In genomic region chr4:6546681-6547447, GRCh38 we compare ENCODE assay signal across 1 cellular context.
TF ChIP-seq lines count a peak whose summit lies in the region.

No MANE protein-coding gene starts in this region.

TF ChIP-seq in HepG2, 621 proteins besides CTCF, POLR2A, EP300 and RAD21 (continued from another document and continues in another):
- TF ChIP-seq, protein P1, sequence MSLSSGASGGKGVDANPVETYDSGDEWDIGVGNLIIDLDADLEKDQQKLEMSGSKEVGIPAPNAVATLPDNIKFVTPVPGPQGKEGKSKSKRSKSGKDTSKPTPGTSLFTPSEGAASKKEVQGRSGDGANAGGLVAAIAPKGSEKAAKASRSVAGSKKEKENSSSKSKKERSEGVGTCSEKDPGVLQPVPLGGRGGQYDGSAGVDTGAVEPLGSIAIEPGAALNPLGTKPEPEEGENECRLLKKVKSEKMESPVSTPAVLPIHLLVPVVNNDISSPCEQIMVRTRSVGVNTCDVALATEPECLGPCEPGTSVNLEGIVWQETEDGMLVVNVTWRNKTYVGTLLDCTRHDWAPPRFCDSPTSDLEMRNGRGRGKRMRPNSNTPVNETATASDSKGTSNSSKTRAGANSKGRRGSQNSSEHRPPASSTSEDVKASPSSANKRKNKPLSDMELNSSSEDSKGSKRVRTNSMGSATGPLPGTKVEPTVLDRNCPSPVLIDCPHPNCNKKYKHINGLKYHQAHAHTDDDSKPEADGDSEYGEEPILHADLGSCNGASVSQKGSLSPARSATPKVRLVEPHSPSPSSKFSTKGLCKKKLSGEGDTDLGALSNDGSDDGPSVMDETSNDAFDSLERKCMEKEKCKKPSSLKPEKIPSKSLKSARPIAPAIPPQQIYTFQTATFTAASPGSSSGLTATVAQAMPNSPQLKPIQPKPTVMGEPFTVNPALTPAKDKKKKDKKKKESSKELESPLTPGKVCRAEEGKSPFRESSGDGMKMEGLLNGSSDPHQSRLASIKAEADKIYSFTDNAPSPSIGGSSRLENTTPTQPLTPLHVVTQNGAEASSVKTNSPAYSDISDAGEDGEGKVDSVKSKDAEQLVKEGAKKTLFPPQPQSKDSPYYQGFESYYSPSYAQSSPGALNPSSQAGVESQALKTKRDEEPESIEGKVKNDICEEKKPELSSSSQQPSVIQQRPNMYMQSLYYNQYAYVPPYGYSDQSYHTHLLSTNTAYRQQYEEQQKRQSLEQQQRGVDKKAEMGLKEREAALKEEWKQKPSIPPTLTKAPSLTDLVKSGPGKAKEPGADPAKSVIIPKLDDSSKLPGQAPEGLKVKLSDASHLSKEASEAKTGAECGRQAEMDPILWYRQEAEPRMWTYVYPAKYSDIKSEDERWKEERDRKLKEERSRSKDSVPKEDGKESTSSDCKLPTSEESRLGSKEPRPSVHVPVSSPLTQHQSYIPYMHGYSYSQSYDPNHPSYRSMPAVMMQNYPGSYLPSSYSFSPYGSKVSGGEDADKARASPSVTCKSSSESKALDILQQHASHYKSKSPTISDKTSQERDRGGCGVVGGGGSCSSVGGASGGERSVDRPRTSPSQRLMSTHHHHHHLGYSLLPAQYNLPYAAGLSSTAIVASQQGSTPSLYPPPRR (CRISPR knock-in tag; IDR thresholded peaks at IDR 0.05; ENCODE audit: borderline replicate concordance) = no peak
- TF ChIP-seq SSRP1 (CRISPR knock-in tag; IDR thresholded peaks at IDR 0.05) (no peak), NFKBIZ (CRISPR knock-in tag; IDR thresholded peaks at IDR 0.05) (peak; percentile 90), DDIT3 (CRISPR knock-in tag; IDR thresholded peaks at IDR 0.05) (no peak), SRF (IDR thresholded peaks at IDR 0.05; ENCODE audit: low read depth, low read length) (no peak), GABPB1 (CRISPR knock-in tag; IDR thresholded peaks at IDR 0.05) (peak; percentile 36; the same call in 1 of the 2 replicates), ZNF484 (CRISPR knock-in tag; IDR thresholded peaks at IDR 0.05; ENCODE audit: borderline replicate concordance, low read depth) (no peak), ZNF430 (CRISPR knock-in tag; IDR thresholded peaks at IDR 0.05) (peak; percentile 76; the same call in 1 of the 2 replicates), ZSCAN30 (CRISPR knock-in tag; IDR thresholded peaks at IDR 0.05) (no peak; the same call in 1 of the 2 replicates), ZNF329 (CRISPR knock-in tag; IDR thresholded peaks at IDR 0.05; ENCODE audit: low read depth) (0 out of 2 replicates have a peak, but pooled peaks have one; percentile 51), ZNF460 (CRISPR knock-in tag; IDR thresholded peaks at IDR 0.05; ENCODE audit: borderline replicate concordance) (no peak), TOE1 (CRISPR knock-in tag; IDR thresholded peaks at IDR 0.05) (0 out of 2 replicates have a peak, but pooled peaks have one; percentile 58), ZNF160 (CRISPR knock-in tag; IDR thresholded peaks at IDR 0.05) (peak; percentile 84), TBP (CRISPR knock-in tag; IDR thresholded peaks at IDR 0.05) (no peak), KDM3A (CRISPR knock-in tag; IDR thresholded peaks at IDR 0.05; ENCODE audit: low read depth) (no peak; the same call in 1 of the 2 replicates), EHMT2 (IDR thresholded peaks at IDR 0.05; ENCODE audit: borderline replicate concordance, low read depth, low read length) (peak; percentile 99), ZSCAN9 (CRISPR knock-in tag; IDR thresholded peaks at IDR 0.05; ENCODE audit: borderline replicate concordance) (peak; percentile 99), ZNF136 (CRISPR knock-in tag; IDR thresholded peaks at IDR 0.05; ENCODE audit: low read depth) (no peak), FOXA3 (CRISPR knock-in tag; IDR thresholded peaks at IDR 0.05) (peak; percentile 26; the same call in 1 of the 2 replicates), ZC3H4 (CRISPR knock-in tag; IDR thresholded peaks at IDR 0.05; ENCODE audit: borderline replicate concordance) (no peak), ATRX (CRISPR knock-in tag; IDR thresholded peaks at IDR 0.05; ENCODE audit: borderline replicate concordance) (no peak)
- TF ChIP-seq, protein P2, sequence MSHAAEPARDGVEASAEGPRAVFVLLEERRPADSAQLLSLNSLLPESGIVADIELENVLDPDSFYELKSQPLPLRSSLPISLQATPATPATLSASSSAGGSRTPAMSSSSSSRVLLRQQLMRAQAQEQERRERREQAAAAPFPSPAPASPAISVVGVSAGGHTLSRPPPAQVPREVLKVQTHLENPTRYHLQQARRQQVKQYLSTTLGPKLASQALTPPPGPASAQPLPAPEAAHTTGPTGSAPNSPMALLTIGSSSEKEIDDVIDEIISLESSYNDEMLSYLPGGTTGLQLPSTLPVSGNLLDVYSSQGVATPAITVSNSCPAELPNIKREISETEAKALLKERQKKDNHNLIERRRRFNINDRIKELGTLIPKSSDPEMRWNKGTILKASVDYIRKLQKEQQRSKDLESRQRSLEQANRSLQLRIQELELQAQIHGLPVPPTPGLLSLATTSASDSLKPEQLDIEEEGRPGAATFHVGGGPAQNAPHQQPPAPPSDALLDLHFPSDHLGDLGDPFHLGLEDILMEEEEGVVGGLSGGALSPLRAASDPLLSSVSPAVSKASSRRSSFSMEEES (CRISPR knock-in tag; IDR thresholded peaks at IDR 0.05) = peak; percentile 88
- TF ChIP-seq, protein P3, sequence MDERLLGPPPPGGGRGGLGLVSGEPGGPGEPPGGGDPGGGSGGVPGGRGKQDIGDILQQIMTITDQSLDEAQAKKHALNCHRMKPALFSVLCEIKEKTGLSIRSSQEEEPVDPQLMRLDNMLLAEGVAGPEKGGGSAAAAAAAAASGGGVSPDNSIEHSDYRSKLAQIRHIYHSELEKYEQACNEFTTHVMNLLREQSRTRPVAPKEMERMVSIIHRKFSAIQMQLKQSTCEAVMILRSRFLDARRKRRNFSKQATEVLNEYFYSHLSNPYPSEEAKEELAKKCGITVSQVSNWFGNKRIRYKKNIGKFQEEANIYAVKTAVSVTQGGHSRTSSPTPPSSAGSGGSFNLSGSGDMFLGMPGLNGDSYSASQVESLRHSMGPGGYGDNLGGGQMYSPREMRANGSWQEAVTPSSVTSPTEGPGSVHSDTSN (CRISPR knock-in tag; IDR thresholded peaks at IDR 0.05) = no peak
- TF ChIP-seq, protein P4, sequence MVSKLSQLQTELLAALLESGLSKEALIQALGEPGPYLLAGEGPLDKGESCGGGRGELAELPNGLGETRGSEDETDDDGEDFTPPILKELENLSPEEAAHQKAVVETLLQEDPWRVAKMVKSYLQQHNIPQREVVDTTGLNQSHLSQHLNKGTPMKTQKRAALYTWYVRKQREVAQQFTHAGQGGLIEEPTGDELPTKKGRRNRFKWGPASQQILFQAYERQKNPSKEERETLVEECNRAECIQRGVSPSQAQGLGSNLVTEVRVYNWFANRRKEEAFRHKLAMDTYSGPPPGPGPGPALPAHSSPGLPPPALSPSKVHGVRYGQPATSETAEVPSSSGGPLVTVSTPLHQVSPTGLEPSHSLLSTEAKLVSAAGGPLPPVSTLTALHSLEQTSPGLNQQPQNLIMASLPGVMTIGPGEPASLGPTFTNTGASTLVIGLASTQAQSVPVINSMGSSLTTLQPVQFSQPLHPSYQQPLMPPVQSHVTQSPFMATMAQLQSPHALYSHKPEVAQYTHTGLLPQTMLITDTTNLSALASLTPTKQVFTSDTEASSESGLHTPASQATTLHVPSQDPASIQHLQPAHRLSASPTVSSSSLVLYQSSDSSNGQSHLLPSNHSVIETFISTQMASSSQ (IDR thresholded peaks at IDR 0.05; ENCODE audit: low read depth) = no peak
- TF ChIP-seq, protein P4 (CRISPR knock-in tag; IDR thresholded peaks at IDR 0.05; ENCODE audit: borderline replicate concordance) = no peak
- TF ChIP-seq, protein P5, sequence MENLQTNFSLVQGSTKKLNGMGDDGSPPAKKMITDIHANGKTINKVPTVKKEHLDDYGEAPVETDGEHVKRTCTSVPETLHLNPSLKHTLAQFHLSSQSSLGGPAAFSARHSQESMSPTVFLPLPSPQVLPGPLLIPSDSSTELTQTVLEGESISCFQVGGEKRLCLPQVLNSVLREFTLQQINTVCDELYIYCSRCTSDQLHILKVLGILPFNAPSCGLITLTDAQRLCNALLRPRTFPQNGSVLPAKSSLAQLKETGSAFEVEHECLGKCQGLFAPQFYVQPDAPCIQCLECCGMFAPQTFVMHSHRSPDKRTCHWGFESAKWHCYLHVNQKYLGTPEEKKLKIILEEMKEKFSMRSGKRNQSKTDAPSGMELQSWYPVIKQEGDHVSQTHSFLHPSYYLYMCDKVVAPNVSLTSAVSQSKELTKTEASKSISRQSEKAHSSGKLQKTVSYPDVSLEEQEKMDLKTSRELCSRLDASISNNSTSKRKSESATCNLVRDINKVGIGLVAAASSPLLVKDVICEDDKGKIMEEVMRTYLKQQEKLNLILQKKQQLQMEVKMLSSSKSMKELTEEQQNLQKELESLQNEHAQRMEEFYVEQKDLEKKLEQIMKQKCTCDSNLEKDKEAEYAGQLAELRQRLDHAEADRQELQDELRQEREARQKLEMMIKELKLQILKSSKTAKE (CRISPR knock-in tag; IDR thresholded peaks at IDR 0.05; ENCODE audit: borderline replicate concordance) = no peak
- TF ChIP-seq, protein P6, sequence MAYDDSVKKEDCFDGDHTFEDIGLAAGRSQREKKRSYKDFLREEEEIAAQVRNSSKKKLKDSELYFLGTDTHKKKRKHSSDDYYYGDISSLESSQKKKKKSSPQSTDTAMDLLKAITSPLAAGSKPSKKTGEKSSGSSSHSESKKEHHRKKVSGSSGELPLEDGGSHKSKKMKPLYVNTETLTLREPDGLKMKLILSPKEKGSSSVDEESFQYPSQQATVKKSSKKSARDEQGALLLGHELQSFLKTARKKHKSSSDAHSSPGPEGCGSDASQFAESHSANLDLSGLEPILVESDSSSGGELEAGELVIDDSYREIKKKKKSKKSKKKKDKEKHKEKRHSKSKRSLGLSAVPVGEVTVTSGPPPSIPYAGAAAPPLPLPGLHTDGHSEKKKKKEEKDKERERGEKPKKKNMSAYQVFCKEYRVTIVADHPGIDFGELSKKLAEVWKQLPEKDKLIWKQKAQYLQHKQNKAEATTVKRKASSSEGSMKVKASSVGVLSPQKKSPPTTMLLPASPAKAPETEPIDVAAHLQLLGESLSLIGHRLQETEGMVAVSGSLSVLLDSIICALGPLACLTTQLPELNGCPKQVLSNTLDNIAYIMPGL (CRISPR knock-in tag; IDR thresholded peaks at IDR 0.05; ENCODE audit: borderline replicate concordance in 1 of 2, low read depth in 1 of 2) = peak; percentile 21 to 67; a peak in 1 of 4 replicates
- TF ChIP-seq, protein P7, sequence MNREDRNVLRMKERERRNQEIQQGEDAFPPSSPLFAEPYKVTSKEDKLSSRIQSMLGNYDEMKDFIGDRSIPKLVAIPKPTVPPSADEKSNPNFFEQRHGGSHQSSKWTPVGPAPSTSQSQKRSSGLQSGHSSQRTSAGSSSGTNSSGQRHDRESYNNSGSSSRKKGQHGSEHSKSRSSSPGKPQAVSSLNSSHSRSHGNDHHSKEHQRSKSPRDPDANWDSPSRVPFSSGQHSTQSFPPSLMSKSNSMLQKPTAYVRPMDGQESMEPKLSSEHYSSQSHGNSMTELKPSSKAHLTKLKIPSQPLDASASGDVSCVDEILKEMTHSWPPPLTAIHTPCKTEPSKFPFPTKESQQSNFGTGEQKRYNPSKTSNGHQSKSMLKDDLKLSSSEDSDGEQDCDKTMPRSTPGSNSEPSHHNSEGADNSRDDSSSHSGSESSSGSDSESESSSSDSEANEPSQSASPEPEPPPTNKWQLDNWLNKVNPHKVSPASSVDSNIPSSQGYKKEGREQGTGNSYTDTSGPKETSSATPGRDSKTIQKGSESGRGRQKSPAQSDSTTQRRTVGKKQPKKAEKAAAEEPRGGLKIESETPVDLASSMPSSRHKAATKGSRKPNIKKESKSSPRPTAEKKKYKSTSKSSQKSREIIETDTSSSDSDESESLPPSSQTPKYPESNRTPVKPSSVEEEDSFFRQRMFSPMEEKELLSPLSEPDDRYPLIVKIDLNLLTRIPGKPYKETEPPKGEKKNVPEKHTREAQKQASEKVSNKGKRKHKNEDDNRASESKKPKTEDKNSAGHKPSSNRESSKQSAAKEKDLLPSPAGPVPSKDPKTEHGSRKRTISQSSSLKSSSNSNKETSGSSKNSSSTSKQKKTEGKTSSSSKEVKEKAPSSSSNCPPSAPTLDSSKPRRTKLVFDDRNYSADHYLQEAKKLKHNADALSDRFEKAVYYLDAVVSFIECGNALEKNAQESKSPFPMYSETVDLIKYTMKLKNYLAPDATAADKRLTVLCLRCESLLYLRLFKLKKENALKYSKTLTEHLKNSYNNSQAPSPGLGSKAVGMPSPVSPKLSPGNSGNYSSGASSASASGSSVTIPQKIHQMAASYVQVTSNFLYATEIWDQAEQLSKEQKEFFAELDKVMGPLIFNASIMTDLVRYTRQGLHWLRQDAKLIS (CRISPR knock-in tag; IDR thresholded peaks at IDR 0.05) = no peak
- TF ChIP-seq, protein P8, sequence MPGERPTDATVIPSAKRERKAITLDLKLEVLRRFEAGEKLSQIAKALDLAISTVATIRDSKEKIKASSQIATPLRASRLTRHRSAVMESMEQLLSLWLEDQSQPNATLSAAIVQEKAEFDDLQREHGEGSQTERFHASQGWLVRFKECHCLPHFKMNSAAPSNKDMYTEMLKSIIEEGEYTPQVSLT (CRISPR knock-in tag; IDR thresholded peaks at IDR 0.05; ENCODE audit: borderline replicate concordance, low read depth) = no peak
- TF ChIP-seq, protein P9, sequence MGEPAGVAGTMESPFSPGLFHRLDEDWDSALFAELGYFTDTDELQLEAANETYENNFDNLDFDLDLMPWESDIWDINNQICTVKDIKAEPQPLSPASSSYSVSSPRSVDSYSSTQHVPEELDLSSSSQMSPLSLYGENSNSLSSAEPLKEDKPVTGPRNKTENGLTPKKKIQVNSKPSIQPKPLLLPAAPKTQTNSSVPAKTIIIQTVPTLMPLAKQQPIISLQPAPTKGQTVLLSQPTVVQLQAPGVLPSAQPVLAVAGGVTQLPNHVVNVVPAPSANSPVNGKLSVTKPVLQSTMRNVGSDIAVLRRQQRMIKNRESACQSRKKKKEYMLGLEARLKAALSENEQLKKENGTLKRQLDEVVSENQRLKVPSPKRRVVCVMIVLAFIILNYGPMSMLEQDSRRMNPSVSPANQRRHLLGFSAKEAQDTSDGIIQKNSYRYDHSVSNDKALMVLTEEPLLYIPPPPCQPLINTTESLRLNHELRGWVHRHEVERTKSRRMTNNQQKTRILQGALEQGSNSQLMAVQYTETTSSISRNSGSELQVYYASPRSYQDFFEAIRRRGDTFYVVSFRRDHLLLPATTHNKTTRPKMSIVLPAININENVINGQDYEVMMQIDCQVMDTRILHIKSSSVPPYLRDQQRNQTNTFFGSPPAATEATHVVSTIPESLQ (CRISPR knock-in tag; conservative IDR thresholded peaks at IDR 0.05) = peak; percentile 96
